Comparison of ENCODE assay signal across 14 cellular contexts in genomic region chr19:45878043-45878794, GRCh38. TPM values are rescaled to one million over a fixed set of nuclear protein-coding genes. Genes with fewer than 3 reads are reported as not detected.
DNase-seq lines count a peak whose midpoint lies in the region; ATAC-seq and TF ChIP-seq lines count a peak whose summit lies in the region.
"Had no signal": no experiment of that assay in that cellular context is flagged by ENCODE, and none has a peak within 500 bp of the region (broad histone marks: within the 10 kb centered on the region; RNA-seq: fewer than 3 reads in every experiment).

No MANE protein-coding gene starts in this region.

- peak overlapping the region; percentile 85 to 87 for H3K9ac ChIP-seq in liver (ENCODE audit: low read depth in 1 of 2, low read length in 2 of 2)

- H3K27ac ChIP-seq in breast epithelium (peak overlapping the region; percentile 93 to 95), liver (ENCODE audit: low read depth in 1 of 2, low read length in 2 of 2) (peak overlapping the region; percentile 92 to 96), aorta (ENCODE audit: low read depth in 1 of 2, low read length in 2 of 2) (no peak overlapping the region), vagina (no peak overlapping the region)
- H3K27ac ChIP-seq: epithelial cell of prostate had no signal

- no TSS peak for BruUV-seq in MCF 10A (replicated peaks; lab: Mats Ljungman, UMichigan)

- POLR2A ChIA-PET in MCF 10A (lab: Yijun Ruan, JAX) = no interaction called here

- peak; percentile 82 to 83 for DNase-seq in breast epithelium (ENCODE audit: low spot score in 2 of 2)
- no peak for DNase-seq in MCF 10A (ENCODE audit: unreplicated experiment)
- DNase-seq in aorta = no peak
- DNase-seq in vagina (ENCODE audit: extremely low spot score in 2 of 2) = no peak
- DNase-seq in ecto neural progenitor cell (ENCODE audit: low spot score) = no peak
- DNase-seq: activated naive CD4-positive, alpha-beta T cell treated with anti-CD3 and anti-CD28 coated beads, Interleukin-2, amount 50 U/mL, for 16 hours; left cardiac atrium; MM.1S; NCI-H748 treated with DMSO at 0.1 percent for 48 hours had no signal

- H3K4me3 Mint-ChIP-seq in MCF 10A (ENCODE audit: unreplicated experiment) = no peak overlapping the region

- TF ChIP-seq POLR2A in breast epithelium (IDR thresholded peaks at IDR 0.05) (no peak), vagina (IDR thresholded peaks at IDR 0.05) (no peak)

- peaks cover 46% of the 10 kb centered on the region for H3K27me3 Mint-ChIP-seq in MCF 10A (ENCODE audit: insufficient read depth, unreplicated experiment)

- CTCF ChIA-PET in MCF 10A (lab: Yijun Ruan, JAX) = interaction anchor here (0.6 to 0.7 kb wide), 3 partner anchors 61 to 459 kb away, joined by 3 read pairs; no protein-coding TSS in a partner anchor

- H3K27me3 ChIP-seq in breast epithelium (no peaks in the 10 kb centered on the region), liver (ENCODE audit: control insufficient read depth in 4 of 4, insufficient read depth in 4 of 4, low read length in 3 of 4) (no peaks in the 10 kb centered on the region), aorta (ENCODE audit: control insufficient read depth in 1 of 2, insufficient read depth in 2 of 2, low read length in 1 of 2) (no peaks in the 10 kb centered on the region), vagina (no peaks in the 10 kb centered on the region)

- H3K4me1 ChIP-seq in breast epithelium (peaks cover 10 to 14% of the 10 kb centered on the region in 2 donors), liver (ENCODE audit: control insufficient read depth in 4 of 4, insufficient read depth in 4 of 4, low read length in 3 of 4) (peaks cover 18 to 74% (median 45%) of the 10 kb centered on the region in 4 donors), aorta (ENCODE audit: control insufficient read depth in 1 of 2, insufficient read depth in 2 of 2, low read length in 2 of 2) (no peaks in the 10 kb centered on the region), vagina (peaks cover 24% of the 10 kb centered on the region)

- TF ChIP-seq RAD21 in liver (IDR thresholded peaks at IDR 0.05) = peak; percentile 14 to 57

- TF ChIP-seq CTCF in breast epithelium (IDR thresholded peaks at IDR 0.05) (no peak), MCF 10A (IDR thresholded peaks at IDR 0.05; ENCODE audit: unreplicated experiment) (no peak), liver (IDR thresholded peaks at IDR 0.05; ENCODE audit: low read depth, low read length, missing input control) (no peak), vagina (IDR thresholded peaks at IDR 0.05) (no peak)

- H3K4me3 ChIP-seq in breast epithelium = no peak overlapping the region
- H3K4me3 ChIP-seq in liver (ENCODE audit: low read depth in 1 of 3, low read length in 3 of 3) = peak overlapping the region in 1 of 3 donors; percentile 29
- no peak overlapping the region for H3K4me3 ChIP-seq in aorta (ENCODE audit: low read length in 2 of 2)
- no peak overlapping the region for H3K4me3 ChIP-seq in vagina

- peak; percentile 5 for ATAC-seq in aorta (ENCODE audit: low FRiP score)

- peaks cover 2% of the 10 kb centered on the region for H3K4me1 Mint-ChIP-seq in MCF 10A (ENCODE audit: insufficient read depth, unreplicated experiment)

- H3K9me3 Mint-ChIP-seq in MCF 10A (ENCODE audit: unreplicated experiment) = no peaks in the 10 kb centered on the region

- no peaks in the 10 kb centered on the region for H3K36me3 ChIP-seq in breast epithelium
- no peaks in the 10 kb centered on the region for H3K36me3 ChIP-seq in liver (ENCODE audit: control insufficient read depth in 4 of 4, insufficient read depth in 3 of 4, low read depth in 1 of 4, low read length in 3 of 4)
- H3K36me3 ChIP-seq in aorta (ENCODE audit: control insufficient read depth in 1 of 2, insufficient read depth in 2 of 2, low read length in 1 of 2) = no peaks in the 10 kb centered on the region
- no peaks in the 10 kb centered on the region for H3K36me3 ChIP-seq in vagina

- H3K27ac Mint-ChIP-seq in MCF 10A (ENCODE audit: low read depth, unreplicated experiment) = no peak overlapping the region

- no peaks in the 10 kb centered on the region for H3K36me3 Mint-ChIP-seq in MCF 10A (ENCODE audit: insufficient read depth, unreplicated experiment)

- WGBS in liver = 34% methylated on average over 11 of the region's 11 CpGs
- WGBS in aorta, 2 donors = 84 to 86% methylated on average over 11 of the region's 11 CpGs

- H3K9me3 ChIP-seq in breast epithelium = no peaks in the 10 kb centered on the region
- no peaks in the 10 kb centered on the region for H3K9me3 ChIP-seq in liver (ENCODE audit: control insufficient read depth in 4 of 4, low read length in 3 of 4)
- no peaks in the 10 kb centered on the region for H3K9me3 ChIP-seq in aorta (ENCODE audit: control insufficient read depth, low read length)
- no peaks in the 10 kb centered on the region for H3K9me3 ChIP-seq in vagina

- intact Hi-C loops in breast epithelium (cut with DNase I; ENCODE audit: low total_unique reads) (no loop called here), MCF 10A (cut with micrococcal nuclease) (no loop called here), aorta (cut with DNase I) (no loop called here), vagina (cut with DNase I) (loop anchor here (10.0 kb wide), 1 partner anchor 137 kb away; no protein-coding TSS in a partner anchor)

TF ChIP-seq in liver, 16 proteins besides CTCF, POLR2A, EP300 and RAD21 (continues in another document):
- TF ChIP-seq HNF4G (IDR thresholded peaks at IDR 0.05) (no peak), EGR1 (IDR thresholded peaks at IDR 0.05; ENCODE audit: low read depth in 2 of 2) (peak; percentile 18 to 87), NR2F2 (IDR thresholded peaks at IDR 0.05) (no peak), RXRA (IDR thresholded peaks at IDR 0.05) (peak; percentile 77 to 94), SP1 (IDR thresholded peaks at IDR 0.05) (peak; percentile 85), YY1 (IDR thresholded peaks at IDR 0.05) (peak; percentile 81), ATF3 (IDR thresholded peaks at IDR 0.05) (peak; percentile 67), JUND (IDR thresholded peaks at IDR 0.05) (peak in 1 of 2 donors; percentile 89), GABPA (IDR thresholded peaks at IDR 0.05 in 1 of 2, conservative IDR thresholded peaks at IDR 0.05 in 1 of 2) (peak in 1 of 2 donors; percentile 58), ZBTB33 (IDR thresholded peaks at IDR 0.05) (peak; percentile 78), TAF1 (conservative IDR thresholded peaks at IDR 0.05) (no peak), HNF4A (conservative IDR thresholded peaks at IDR 0.05) (peak in 1 of 2 donors; percentile 78), FOXA2 (IDR thresholded peaks at IDR 0.05) (peak; percentile 93)
- TF ChIP-seq, protein P1, sequence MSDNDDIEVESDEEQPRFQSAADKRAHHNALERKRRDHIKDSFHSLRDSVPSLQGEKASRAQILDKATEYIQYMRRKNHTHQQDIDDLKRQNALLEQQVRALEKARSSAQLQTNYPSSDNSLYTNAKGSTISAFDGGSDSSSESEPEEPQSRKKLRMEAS (IDR thresholded peaks at IDR 0.05) = peak; percentile 91

RNA-seq across cellular contexts. Expression of gene IRF2BP1, which starts 7.7 kb away (rescaled TPM):
- total RNA-seq in breast epithelium (10 to 100 TPM; 16.5 to 26.5 (median 19.7) TPM), MCF 10A (2022) (14.7 and 18.1 TPM in 2 replicates), liver (10 to 100 TPM; 16.5 to 16.8 TPM), aorta (10 to 100 TPM; 15.6 to 17.7 TPM), vagina (32.2 TPM)
- polyA plus RNA-seq in liver (10 to 100 TPM in 1 of 2 donors, 1 to 10 TPM in 1; 4.9 to 16.3 TPM), aorta (10 to 100 TPM in 1 of 2 donors, 1 to 10 TPM in 1; 4.1 to 13.3 TPM)

RNA-seq across cellular contexts. Expression of gene FOXA3, which starts 14.1 kb away (rescaled TPM):
- total RNA-seq in breast epithelium (under 1 TPM in 1 of 3 donors, not detected in 2; 0.33 TPM), MCF 10A (2022) (not detected in 2 replicates), liver (10 to 100 TPM; 12.3 to 30.8 TPM), aorta (under 1 TPM in 1 of 2 donors, not detected in 1; 0.23 TPM), vagina (not detected)
- polyA plus RNA-seq in liver (10 to 100 TPM; 11.5 to 37.1 TPM), aorta (1 to 10 TPM in 1 of 2 donors, not detected in 1; 3.6 TPM)
- total RNA-seq: left cardiac atrium; skeletal muscle tissue; T-helper 2 cell treated with Interferon-gamma antibody and Interleukin-4, amounts not matched to agents 100 ng/mL and 5 ng/mL, for 36 hours had no signal
- polyA plus RNA-seq: BJ had no signal

RNA-seq across cellular contexts. Expression of gene SYMPK, which starts 15.3 kb away (rescaled TPM):
- total RNA-seq in breast epithelium (10 to 100 TPM; 24.3 to 50.8 (median 31.3) TPM), MCF 10A (2022) (77.4 and 86.2 TPM in 2 replicates), liver (10 to 100 TPM; 22.2 to 26.1 TPM), aorta (10 to 100 TPM; 49.8 to 52.0 TPM), vagina (43.2 TPM)
- polyA plus RNA-seq in liver (10 to 100 TPM in 1 of 2 donors, 1 to 10 TPM in 1; 5.5 to 26.0 TPM), aorta (10 to 100 TPM; 22.4 to 98.6 TPM)

RNA-seq across cellular contexts. Expression of gene MYPOP, which starts 24.2 kb away (rescaled TPM):
- total RNA-seq in breast epithelium = 1 to 10 TPM; 2.0 to 5.9 (median 2.4) TPM
- total RNA-seq in MCF 10A (2022) = 5.5 and 7.0 TPM in 2 replicates
- 1 to 10 TPM in 1 of 2 donors, under 1 TPM in 1; 0.70 to 1.8 TPM for total RNA-seq in liver
- polyA plus RNA-seq in liver = 1 to 10 TPM in 1 of 2 donors, under 1 TPM in 1; 0.90 to 3.0 TPM
- 1 to 10 TPM; 5.6 to 7.3 TPM for total RNA-seq in aorta
- polyA plus RNA-seq in aorta = 1 to 10 TPM; 4.9 to 8.3 TPM
- total RNA-seq in vagina = 13.8 TPM

RNA-seq across cellular contexts. Expression of gene NANOS2, which starts 36.4 kb away (rescaled TPM):
- total RNA-seq in breast epithelium (not detected), MCF 10A (2022) (not detected in 2 replicates), liver (not detected), aorta (not detected), vagina (not detected)
- polyA plus RNA-seq in liver (not detected), aorta (not detected)
- total RNA-seq: left cardiac atrium; skeletal muscle tissue; T-helper 2 cell treated with Interferon-gamma antibody and Interleukin-4, amounts not matched to agents 100 ng/mL and 5 ng/mL, for 36 hours had no signal
- polyA plus RNA-seq: BJ had no signal

Comparison
In these comparisons a context has a peak if more than half of its experiments do, and no peak if none do; other contexts are left out.
1. DNase-seq: peak in breast epithelium (2 of 2); none in MCF 10A (single experiment), aorta (0 of 2), vagina (0 of 2) and ecto neural progenitor cell (single experiment).
2. H3K27ac ChIP-seq: peak in breast epithelium (2 of 2) and liver (2 of 2); none in aorta (0 of 2) and vagina (single experiment).
3. RNA of gene FOXA3, which starts 14.1 kb away (total RNA-seq): 12.3 to 30.8 TPM in liver; 0.23 TPM in aorta, 0.33 TPM in breast epithelium, not detected in MCF 10A and not detected in vagina (single experiment); every median in the first group is over 10 times any median in the second.